1 cellular context compared by ENCODE assay signal in genomic region chr3:48189321-48189720, GRCh38.
TF ChIP-seq lines count a peak whose summit lies in the region.

No MANE protein-coding gene starts in this region.

TF ChIP-seq in GM23338, 12 proteins besides CTCF, POLR2A, EP300 and RAD21:
- no peak for TF ChIP-seq ZNF114 (CRISPR knock-in tag; IDR thresholded peaks at IDR 0.05)
- TF ChIP-seq JUNB (IDR thresholded peaks at IDR 0.05; ENCODE audit: unreplicated experiment), result no peak
- TF ChIP-seq CREB1 (CRISPR knock-in tag; IDR thresholded peaks at IDR 0.05; ENCODE audit: low read depth), result no peak
- TF ChIP-seq ZNF331 (CRISPR knock-in tag; IDR thresholded peaks at IDR 0.05; ENCODE audit: low read depth), result no peak
- TF ChIP-seq NANOG (IDR thresholded peaks at IDR 0.05; ENCODE audit: borderline replicate concordance), result no peak
- TF ChIP-seq, protein P1, sequence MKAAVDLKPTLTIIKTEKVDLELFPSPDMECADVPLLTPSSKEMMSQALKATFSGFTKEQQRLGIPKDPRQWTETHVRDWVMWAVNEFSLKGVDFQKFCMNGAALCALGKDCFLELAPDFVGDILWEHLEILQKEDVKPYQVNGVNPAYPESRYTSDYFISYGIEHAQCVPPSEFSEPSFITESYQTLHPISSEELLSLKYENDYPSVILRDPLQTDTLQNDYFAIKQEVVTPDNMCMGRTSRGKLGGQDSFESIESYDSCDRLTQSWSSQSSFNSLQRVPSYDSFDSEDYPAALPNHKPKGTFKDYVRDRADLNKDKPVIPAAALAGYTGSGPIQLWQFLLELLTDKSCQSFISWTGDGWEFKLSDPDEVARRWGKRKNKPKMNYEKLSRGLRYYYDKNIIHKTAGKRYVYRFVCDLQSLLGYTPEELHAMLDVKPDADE (IDR thresholded peaks at IDR 0.05), result no peak
